8 cellular contexts compared by ENCODE assay signal in genomic region chr3:170690133-170690981, GRCh38.
DNase-seq lines count a peak whose midpoint lies in the region; ATAC-seq and TF ChIP-seq lines count a peak whose summit lies in the region.

No MANE protein-coding gene starts in this region.

- H3K36me3 Mint-ChIP-seq in immature natural killer cell = no peaks in the 10 kb centered on the region

- no peak overlapping the region for H3K4me3 Mint-ChIP-seq in immature natural killer cell

- peak; percentile 54 for DNase-seq in GM12865 (ENCODE audit: low read depth)
- peak; percentile 75 for DNase-seq in HuH-7 (ENCODE audit: low spot score)
- peak; percentile 25 to 33 for DNase-seq in SHP77 (lab: John Stamatoyannopoulos, UW)
- DNase-seq in amniotic epithelial cell (ENCODE audit: low read depth) = peak; percentile 40
- DNase-seq in immature natural killer cell = peak in 2 of 3 donors; percentile 3 to 7
- peak; percentile 36 for DNase-seq in stimulated activated CD4-positive, alpha-beta T cell treated with anti-CD3 and anti-CD28 coated beads, Interleukin-1b, Interleukin-23, amount 100 ng/mL, for 48 hours

- H3K9me3 Mint-ChIP-seq in immature natural killer cell = no peaks in the 10 kb centered on the region

- no peak overlapping the region for H3K4me3 ChIP-seq in GM12865 (ENCODE audit: low read depth, low read length)

- no peak for ATAC-seq in HG03342 (IDR thresholded peaks at IDR 0.05; ENCODE audit: unreplicated experiment)

- no peak overlapping the region for H3K27ac Mint-ChIP-seq in immature natural killer cell

- no peak overlapping the region for H3K27ac ChIP-seq in 22Rv1

- H3K4me1 Mint-ChIP-seq in immature natural killer cell = no peaks in the 10 kb centered on the region

- TF ChIP-seq CTCF in 22Rv1 (IDR thresholded peaks at IDR 0.05) (peak; percentile 91), GM12865 (IDR thresholded peaks at IDR 0.05; ENCODE audit: insufficient read depth, low read depth, low read length, missing control alignments) (peak; percentile 77)

- H3K27me3 Mint-ChIP-seq in immature natural killer cell (ENCODE audit: low read depth in 3 of 3) = peaks cover 0 to 3% (median 0%) of the 10 kb centered on the region in 3 donors

Comparison
In these comparisons a context has a peak if more than half of its experiments do, and no peak if none do; other contexts are left out.
1. DNase-seq: peak in every context shown above with its lines; median percentile 75 in HuH-7; 54 in GM12865; 40 in amniotic epithelial cell; 36 in stimulated activated CD4-positive, alpha-beta T cell treated with anti-CD3 and anti-CD28 coated beads, Interleukin-1b, Interleukin-23, amount 100 ng/mL, for 48 hours; 29 in SHP77; 5 in immature natural killer cell.